26 cellular contexts compared by ENCODE assay signal in the genomic region with DNA sequence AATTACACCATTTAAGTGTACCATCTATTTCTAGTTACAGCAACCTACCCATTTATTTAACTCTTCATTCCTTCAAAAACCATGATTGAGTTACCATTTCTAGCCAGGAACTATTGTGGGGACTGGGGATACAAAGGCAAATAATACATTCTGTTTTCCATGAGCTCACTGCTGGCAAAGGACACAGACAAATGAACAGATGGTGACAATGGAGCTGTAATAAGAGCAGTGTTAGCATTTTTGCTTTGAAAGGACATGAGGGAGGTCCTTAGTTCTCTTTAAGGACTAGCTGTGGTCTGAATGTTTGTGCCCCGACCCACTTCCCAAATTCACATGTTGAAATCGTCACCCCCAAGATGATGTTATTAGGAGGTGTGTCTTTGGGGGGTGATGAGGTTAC. TPM values are rescaled to one million over a fixed set of nuclear protein-coding genes. Genes with fewer than 3 reads are reported as not detected.
DNase-seq lines count a peak whose midpoint lies in the region; TF ChIP-seq lines count a peak whose summit lies in the region.
"Had no signal": no experiment of that assay in that cellular context is flagged by ENCODE, and none has a peak within 500 bp of the region (broad histone marks: within the 10 kb centered on the region; RNA-seq: fewer than 3 reads in every experiment).

No MANE protein-coding gene starts in this region.

- H3K36me3 Mint-ChIP-seq in neural progenitor cell (peaks cover 1% of the 10 kb centered on the region), type B pancreatic cell (no peaks in the 10 kb centered on the region)
- H3K36me3 Mint-ChIP-seq: activated CD8-positive, alpha-beta memory T cell treated with anti-CD3 and anti-CD28 coated beads, Interleukin-2, amount 10 ng/mL, durations not matched to agents 7 days and 5 days; activated naive CD4-positive, alpha-beta T cell treated with anti-CD3 and anti-CD28 coated beads, Interleukin-2, amount 50 U/mL, for 24 hours; CD4-positive, alpha-beta memory T cell; mesothelial cell of epicardium had no signal

- no peak overlapping the region for H2AFZ ChIP-seq in neural progenitor cell (replicated peaks)

- H3K27me3 ChIP-seq in neural progenitor cell, result no peaks in the 10 kb centered on the region
- no peaks in the 10 kb centered on the region for H3K27me3 ChIP-seq in colonic mucosa
- H3K27me3 ChIP-seq: heart left ventricle, left lung, transverse colon had no signal

- no peak overlapping the region for H3K4me3 Mint-ChIP-seq in neural progenitor cell
- no peak overlapping the region for H3K4me3 Mint-ChIP-seq in type B pancreatic cell
- H3K4me3 Mint-ChIP-seq: activated CD8-positive, alpha-beta memory T cell treated with anti-CD3 and anti-CD28 coated beads, Interleukin-2, amount 10 ng/mL, durations not matched to agents 7 days and 5 days; activated naive CD4-positive, alpha-beta T cell treated with anti-CD3 and anti-CD28 coated beads, Interleukin-2, amount 50 U/mL, for 24 hours; activated T-helper 1 cell treated with anti-CD3 and anti-CD28 coated beads, Interleukin-12 subunit alpha, Interleukin-12 subunit beta, Interleukin-2, Interleukin-4 antibody, amounts not matched to agents 30 ng/mL and 10 ng/mL and 1 ng/mL, durations not matched to agents 14 hours and 24 hours and 36 hours; CD4-positive, alpha-beta memory T cell; mesothelial cell of epicardium; nephron progenitor cell; stimulated activated naive CD8-positive, alpha-beta T cell treated with anti-CD3 and anti-CD28 coated beads, Interleukin-15, amount 100 ng/mL, for 72 hours had no signal

- intact Hi-C loops in colonic mucosa (cut with DNase I), result no loop called here

- TF ChIP-seq CTCF in neural progenitor cell (IDR thresholded peaks at IDR 0.05) (no peak), colonic mucosa (IDR thresholded peaks at IDR 0.05) (no peak), type B pancreatic cell (conservative IDR thresholded peaks at IDR 0.05) (no peak)

- H3K4me1 ChIP-seq in neural progenitor cell, result peaks cover 44% of the 10 kb centered on the region
- H3K4me1 ChIP-seq in colonic mucosa, result no peaks in the 10 kb centered on the region
- H3K4me1 ChIP-seq: HAP-1, left lung, prostate gland had no signal

- H3K36me3 ChIP-seq in neural progenitor cell, result no peaks in the 10 kb centered on the region
- no peaks in the 10 kb centered on the region for H3K36me3 ChIP-seq in colonic mucosa
- H3K36me3 ChIP-seq: HAP-1, heart left ventricle, left lung, prostate gland, transverse colon had no signal

- no peak overlapping the region for H3K27ac Mint-ChIP-seq in neural progenitor cell
- no peak overlapping the region for H3K27ac Mint-ChIP-seq in type B pancreatic cell
- H3K27ac Mint-ChIP-seq: activated CD8-positive, alpha-beta memory T cell treated with anti-CD3 and anti-CD28 coated beads, Interleukin-2, amount 10 ng/mL, durations not matched to agents 7 days and 5 days; activated naive CD4-positive, alpha-beta T cell treated with anti-CD3 and anti-CD28 coated beads, Interleukin-2, amount 50 U/mL, for 24 hours; activated T-helper 1 cell treated with anti-CD3 and anti-CD28 coated beads, Interleukin-12 subunit alpha, Interleukin-12 subunit beta, Interleukin-2, Interleukin-4 antibody, amounts not matched to agents 30 ng/mL and 10 ng/mL and 1 ng/mL, durations not matched to agents 14 hours and 24 hours and 36 hours; CD4-positive, alpha-beta memory T cell; mesothelial cell of epicardium; nephron progenitor cell; stimulated activated naive CD8-positive, alpha-beta T cell treated with anti-CD3 and anti-CD28 coated beads, Interleukin-15, amount 100 ng/mL, for 72 hours had no signal

- no peak overlapping the region for H3K27ac ChIP-seq in neural progenitor cell
- H3K27ac ChIP-seq in colonic mucosa, result no peak overlapping the region
- H3K27ac ChIP-seq: heart left ventricle, left lung, prostate gland, skin epidermis, transverse colon had no signal

- peaks cover 21% of the 10 kb centered on the region for H3F3A ChIP-seq in neural progenitor cell (ENCODE audit: low read depth)

- H3K9ac ChIP-seq in neural progenitor cell (no peak overlapping the region), colonic mucosa (ENCODE audit: low read depth in 2 of 2, low read length in 2 of 2) (no peak overlapping the region)

- H3K9me3 ChIP-seq in neural progenitor cell (ENCODE audit: low read depth) (no peaks in the 10 kb centered on the region), colonic mucosa (no peaks in the 10 kb centered on the region)
- H3K9me3 ChIP-seq: HAP-1, heart left ventricle, left lung, prostate gland, transverse colon had no signal

- no peaks in the 10 kb centered on the region for H4K20me1 ChIP-seq in neural progenitor cell (ENCODE audit: low read depth)

- H3K9me3 Mint-ChIP-seq in neural progenitor cell (peaks cover 1% of the 10 kb centered on the region), type B pancreatic cell (peaks cover 4% of the 10 kb centered on the region)
- H3K9me3 Mint-ChIP-seq: activated naive CD4-positive, alpha-beta T cell treated with anti-CD3 and anti-CD28 coated beads, Interleukin-2, amount 50 U/mL, for 24 hours; activated T-helper 1 cell treated with anti-CD3 and anti-CD28 coated beads, Interleukin-12 subunit alpha, Interleukin-12 subunit beta, Interleukin-2, Interleukin-4 antibody, amounts not matched to agents 30 ng/mL and 10 ng/mL and 1 ng/mL, durations not matched to agents 14 hours and 24 hours and 36 hours; CD4-positive, alpha-beta memory T cell; mesothelial cell of epicardium; stimulated activated naive CD8-positive, alpha-beta T cell treated with anti-CD3 and anti-CD28 coated beads, Interleukin-15, amount 100 ng/mL, for 72 hours had no signal

- H3K27me3 Mint-ChIP-seq in neural progenitor cell (ENCODE audit: insufficient read depth, low read depth) (peaks cover 3% of the 10 kb centered on the region), type B pancreatic cell (peaks cover 11% of the 10 kb centered on the region)

- H3K4me3 ChIP-seq in neural progenitor cell, result no peak overlapping the region
- no peak overlapping the region for H3K4me3 ChIP-seq in colonic mucosa
- H3K4me3 ChIP-seq: HAP-1, heart left ventricle, left lung, prostate gland, skin epidermis, transverse colon had no signal

- DNase-seq in DMS153 treated with DMSO at 0.1 percent for 48 hours (lab: John Stamatoyannopoulos, UW; ENCODE audit: unreplicated experiment) (peak; percentile 24), NCI-H2171 (lab: John Stamatoyannopoulos, UW) (peak; percentile 16), cerebellar cortex (ENCODE audit: low spot score) (peak; percentile 96), neural progenitor cell (ENCODE audit: low spot score) (no peak), amygdala (lab: John Stamatoyannopoulos, UW) (no peak), colonic mucosa (no peak), type B pancreatic cell (ENCODE audit: extremely low spot score, unreplicated experiment) (no peak)
- DNase-seq in stimulated activated CD4-positive, alpha-beta T cell treated with anti-CD3 and anti-CD28 coated beads, Interleukin-15, amount 100 ng/mL, for 24 hours, result no peak
- DNase-seq: activated CD4-positive, alpha-beta T cell treated with anti-CD3 and anti-CD28 coated beads for 48 hours; activated CD8-positive, alpha-beta memory T cell treated with anti-CD3 and anti-CD28 coated beads, Interleukin-2, amount 10 ng/mL, durations not matched to agents 7 days and 5 days; CD4-positive, alpha-beta memory T cell; DND-41; heart left ventricle; Kasumi-1; left lung; NCI-H1105 treated with DMSO at 0.1 percent for 48 hours; nephron progenitor cell; SHP77; stimulated activated naive CD8-positive, alpha-beta T cell treated with anti-CD3 and anti-CD28 coated beads, Interleukin-15, amount 100 ng/mL, for 72 hours; transverse colon had no signal

- no peaks in the 10 kb centered on the region for H3K79me2 ChIP-seq in neural progenitor cell (ENCODE audit: low read depth)

- H3K4me1 Mint-ChIP-seq in neural progenitor cell, result peaks cover 54% of the 10 kb centered on the region
- peaks cover 4% of the 10 kb centered on the region for H3K4me1 Mint-ChIP-seq in type B pancreatic cell (ENCODE audit: unreplicated experiment)
- H3K4me1 Mint-ChIP-seq: activated CD8-positive, alpha-beta memory T cell treated with anti-CD3 and anti-CD28 coated beads, Interleukin-2, amount 10 ng/mL, durations not matched to agents 7 days and 5 days; activated naive CD4-positive, alpha-beta T cell treated with anti-CD3 and anti-CD28 coated beads, Interleukin-2, amount 50 U/mL, for 24 hours; CD4-positive, alpha-beta memory T cell; nephron progenitor cell; stimulated activated naive CD8-positive, alpha-beta T cell treated with anti-CD3 and anti-CD28 coated beads, Interleukin-15, amount 100 ng/mL, for 72 hours had no signal

- H3K4me2 ChIP-seq in neural progenitor cell, result peak overlapping the region; percentile 37

RNA-seq across cellular contexts. Expression of a gene that starts 30.2 kb away (rescaled TPM):
- total RNA-seq in neural progenitor cell (ENCODE audit: low replicate concordance), result 214 and 366 TPM in 2 replicates
- total RNA-seq in colonic mucosa, result 100 to 1,000 TPM in 1 of 2 donors, 10 to 100 TPM in 1; 34.0 to 145 TPM
- 53.0 and 67.9 TPM in 2 replicates for total RNA-seq in type B pancreatic cell (ENCODE audit: low replicate concordance)

Comparison
In these comparisons a context has a peak if more than half of its experiments do, and no peak if none do; other contexts are left out.
1. DNase-seq: peak in DMS153 treated with DMSO at 0.1 percent for 48 hours (single experiment), NCI-H2171 (single experiment) and cerebellar cortex (single experiment); none in neural progenitor cell (single experiment), stimulated activated CD4-positive, alpha-beta T cell treated with anti-CD3 and anti-CD28 coated beads, Interleukin-15, amount 100 ng/mL, for 24 hours (single experiment), amygdala (0 of 56), colonic mucosa (single experiment) and type B pancreatic cell (single experiment).